1 cellular context compared by ENCODE assay signal in genomic region chr1:37515185-37516034, GRCh38.
TF ChIP-seq lines count a peak whose summit lies in the region.

No MANE protein-coding gene starts in this region.

TF ChIP-seq in HepG2, 621 proteins besides CTCF, POLR2A, EP300 and RAD21 (continued from another document):
- TF ChIP-seq ZNF407 (CRISPR knock-in tag; IDR thresholded peaks at IDR 0.05; ENCODE audit: not compliant biosample characterization), result no peak
- TF ChIP-seq MEF2D (CRISPR knock-in tag; IDR thresholded peaks at IDR 0.05), result peak; percentile 29; the same call in 1 of the 2 replicates
